14 cellular contexts compared by ENCODE assay signal in the genomic region with DNA sequence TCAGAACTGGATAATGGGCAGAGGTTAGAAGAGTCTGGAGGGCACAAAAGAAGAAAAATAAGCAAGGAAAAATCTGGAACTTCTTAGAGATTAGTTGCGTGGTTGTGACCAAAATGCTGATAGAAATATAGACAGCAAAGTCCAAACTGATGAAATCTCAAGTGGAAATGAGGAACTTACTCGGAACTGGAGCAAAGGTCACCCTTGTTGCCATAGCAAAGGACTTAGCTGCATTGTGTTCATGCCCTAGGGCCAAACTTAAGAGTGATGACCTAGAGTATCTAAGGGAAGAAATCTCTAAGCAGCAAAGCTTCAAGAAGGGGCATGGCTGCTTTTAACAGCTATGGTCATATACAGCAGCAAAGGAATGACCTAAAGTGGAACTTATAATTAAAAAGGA.
DNase-seq lines count a peak whose midpoint lies in the region; ATAC-seq and TF ChIP-seq lines count a peak whose summit lies in the region.
"Had no signal": no experiment of that assay in that cellular context is flagged by ENCODE, and none has a peak within 500 bp of the region (broad histone marks: within the 10 kb centered on the region; RNA-seq: fewer than 3 reads in every experiment).

No MANE protein-coding gene starts in this region.

- H2AFZ ChIP-seq in neuronal stem cell (ENCODE audit: low read length) = peak overlapping the region; percentile 53

- H2BK12ac ChIP-seq in neuronal stem cell (ENCODE audit: low read length) = no peak overlapping the region

- no peaks in the 10 kb centered on the region for H3K36me3 Mint-ChIP-seq in activated T-helper 17 cell treated with anti-CD3 and anti-CD28 coated beads, Interleukin-2, amount 50 U/mL, for 72 hours (ENCODE audit: low read depth)

- no peak overlapping the region for H3K27ac Mint-ChIP-seq in activated T-helper 17 cell treated with anti-CD3 and anti-CD28 coated beads, Interleukin-2, amount 50 U/mL, for 72 hours
- H3K27ac Mint-ChIP-seq: activated naive CD8-positive, alpha-beta T cell had no signal

- no peaks in the 10 kb centered on the region for H3K36me3 ChIP-seq in neuronal stem cell (replicated peaks in 1 of 2; ENCODE audit: control insufficient read depth in 2 of 2, insufficient read depth in 2 of 2, low read length in 2 of 2)
- H3K36me3 ChIP-seq: spleen had no signal

- no peak overlapping the region for H2BK15ac ChIP-seq in neuronal stem cell (ENCODE audit: low read length)

- TF ChIP-seq CTCF in epithelial cell of proximal tubule (conservative IDR thresholded peaks at IDR 0.05; ENCODE audit: low read depth, low read length) = no peak

- H3K9ac ChIP-seq in neuronal stem cell (ENCODE audit: low read depth, low read length, poor library complexity) = no peak overlapping the region

- H3K27ac ChIP-seq in neuronal stem cell (replicated peaks; ENCODE audit: low read length) = no peak overlapping the region
- H3K27ac ChIP-seq: epithelial cell of prostate had no signal

- H4K8ac ChIP-seq in neuronal stem cell (ENCODE audit: low read depth, low read length) = no peak overlapping the region

- no peak for ATAC-seq in activated T-helper 17 cell treated with anti-CD3 and anti-CD28 coated beads, Interleukin-2, amount 50 U/mL, for 72 hours (replicated peaks)
- no peak for ATAC-seq in HG02840 (IDR thresholded peaks at IDR 0.05; ENCODE audit: low FRiP score, unreplicated experiment)
- ATAC-seq: stimulated activated naive CD8-positive, alpha-beta T cell treated with anti-CD3 and anti-CD28 coated beads, Interleukin-15, Interleukin-2, amounts not matched to agents 100 U/mL and 50 U/mL, for 24 hours had no signal

- H3K4me3 ChIP-seq in epithelial cell of proximal tubule (ENCODE audit: low read depth, low read length) = no peak overlapping the region
- H3K4me3 ChIP-seq in neuronal stem cell (ENCODE audit: low read length in 2 of 2) = no peak overlapping the region
- H3K4me3 ChIP-seq: spleen had no signal

- no peak overlapping the region for H2BK5ac ChIP-seq in neuronal stem cell (ENCODE audit: low read length)

- H3K23ac ChIP-seq in neuronal stem cell (ENCODE audit: low read depth, low read length, poor library complexity) = no peak overlapping the region

- no peak overlapping the region for H3K4me3 Mint-ChIP-seq in activated T-helper 17 cell treated with anti-CD3 and anti-CD28 coated beads, Interleukin-2, amount 50 U/mL, for 72 hours
- H3K4me3 Mint-ChIP-seq: activated naive CD8-positive, alpha-beta T cell had no signal

- no peak overlapping the region for H3K14ac ChIP-seq in neuronal stem cell (ENCODE audit: low read length)

- no peaks in the 10 kb centered on the region for H3K4me1 Mint-ChIP-seq in activated T-helper 17 cell treated with anti-CD3 and anti-CD28 coated beads, Interleukin-2, amount 50 U/mL, for 72 hours

- H3K27me3 ChIP-seq in neuronal stem cell (ENCODE audit: control insufficient read depth in 3 of 3, insufficient read depth in 3 of 3, low read depth in 1 of 3, low read length in 3 of 3) = no peaks in the 10 kb centered on the region
- H3K27me3 ChIP-seq: spleen had no signal

- peaks cover 0 to 4% of the 10 kb centered on the region in 2 donors for H3K9me3 ChIP-seq in neuronal stem cell (replicated peaks in 1 of 2; ENCODE audit: control insufficient read depth in 2 of 2, insufficient read depth in 1 of 2, low read depth in 1 of 2, low read length in 2 of 2)

- H3K4me2 ChIP-seq in neuronal stem cell (ENCODE audit: insufficient read depth, low read length, poor library complexity, severe bottlenecking) = no peak overlapping the region

- no peak overlapping the region for H4K91ac ChIP-seq in neuronal stem cell (ENCODE audit: low read depth, low read length, poor library complexity)

- H3K9me3 Mint-ChIP-seq in activated T-helper 17 cell treated with anti-CD3 and anti-CD28 coated beads, Interleukin-2, amount 50 U/mL, for 72 hours = peaks cover 12% of the 10 kb centered on the region

- WGBS in neuronal stem cell (ENCODE audit: extremely low coverage in 2 of 2, insufficient read length in 2 of 2, insufficient replicate concordance in 1 of 2), 2 donors = no CpG with 5 or more reads among the region's 2 CpGs

- H2AK5ac ChIP-seq in neuronal stem cell (ENCODE audit: low read depth, low read length) = no peak overlapping the region

- H3K18ac ChIP-seq in neuronal stem cell (ENCODE audit: low read length) = no peak overlapping the region

- H3K4me1 ChIP-seq in neuronal stem cell (ENCODE audit: control insufficient read depth in 2 of 2, insufficient read depth in 1 of 2, low read depth in 1 of 2, low read length in 2 of 2) = peaks cover 5 to 11% of the 10 kb centered on the region in 2 donors

- DNase-seq in GF-D8 (lab: John Stamatoyannopoulos, UW) (peak; percentile 45), OCI-M1 (lab: John Stamatoyannopoulos, UW) (peak; percentile 94), epithelial cell of proximal tubule (ENCODE audit: low read depth) (peak; percentile 33), neuronal stem cell (ENCODE audit: low spot score) (no peak), NCI-H146 (lab: John Stamatoyannopoulos, UW) (no peak)
- DNase-seq in stimulated activated CD4-positive, alpha-beta T cell treated with anti-CD3 and anti-CD28 coated beads, Interleukin-15, amount 100 ng/mL, for 24 hours = no peak
- DNase-seq: activated CD4-positive, CD25-positive, alpha-beta regulatory T cell treated with anti-CD3 and anti-CD28 coated beads, Interleukin-2, amount 50 U/mL, for 72 hours; GDM1; spleen; stimulated activated naive CD8-positive, alpha-beta T cell treated with anti-CD3 and anti-CD28 coated beads, Interleukin-15, Interleukin-2, amounts not matched to agents 100 U/mL and 50 U/mL, for 24 hours had no signal

- no peak overlapping the region for H3K4ac ChIP-seq in neuronal stem cell (ENCODE audit: low read length)

- peaks cover 3% of the 10 kb centered on the region for H3K27me3 Mint-ChIP-seq in activated T-helper 17 cell treated with anti-CD3 and anti-CD28 coated beads, Interleukin-2, amount 50 U/mL, for 72 hours
- H3K27me3 Mint-ChIP-seq: activated naive CD8-positive, alpha-beta T cell had no signal

- no peak overlapping the region for H2BK120ac ChIP-seq in neuronal stem cell (ENCODE audit: low read depth, low read length)

- H3K79me1 ChIP-seq in neuronal stem cell (ENCODE audit: low read depth, low read length) = no peaks in the 10 kb centered on the region

Comparison
In these comparisons a context has a peak if more than half of its experiments do, and no peak if none do; other contexts are left out.
1. DNase-seq: peak in GF-D8 (single experiment), OCI-M1 (single experiment) and epithelial cell of proximal tubule (single experiment); none in neuronal stem cell (single experiment), NCI-H146 (single experiment) and stimulated activated CD4-positive, alpha-beta T cell treated with anti-CD3 and anti-CD28 coated beads, Interleukin-15, amount 100 ng/mL, for 24 hours (single experiment).